8 cellular contexts compared by ENCODE assay signal in the genomic region with DNA sequence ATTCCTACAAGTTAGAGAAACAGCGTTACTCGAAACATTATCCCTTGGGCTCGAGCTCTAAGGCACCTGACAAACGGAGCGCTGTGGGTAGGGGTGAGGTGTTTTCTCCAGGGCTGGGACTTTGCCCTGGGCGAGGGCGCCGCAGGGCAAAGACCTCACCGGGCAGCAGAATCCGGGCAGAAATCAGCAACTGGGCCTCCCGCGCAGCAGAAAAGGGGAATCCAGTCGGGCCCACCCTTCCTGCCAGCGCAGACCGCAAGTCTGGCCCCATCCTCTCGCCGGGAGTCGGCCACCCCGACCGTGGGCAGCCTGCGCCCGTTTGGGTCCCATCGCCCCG. TPM values are rescaled to one million over a fixed set of nuclear protein-coding genes. Genes with fewer than 3 reads are reported as not detected.
DNase-seq lines count a peak whose midpoint lies in the region; ATAC-seq and TF ChIP-seq lines count a peak whose summit lies in the region.

No MANE protein-coding gene starts in this region.

- intact Hi-C loops in uterus (cut with DNase I; ENCODE audit: low total_unique reads): no loop called here

- H3K27ac ChIP-seq in mesodermal cell (ENCODE audit: low read depth, low read length, severe bottlenecking) (no peak overlapping the region), uterus (no peak overlapping the region)

- peaks cover 16% of the 10 kb centered on the region for H3K4me1 ChIP-seq in mesodermal cell (ENCODE audit: control insufficient read depth, insufficient read depth, low read length, poor library complexity, severe bottlenecking)
- no peaks in the 10 kb centered on the region for H3K4me1 ChIP-seq in uterus

- H3K27me3 Mint-ChIP-seq in central memory CD8-positive, alpha-beta T cell: no peaks in the 10 kb centered on the region

- no peaks in the 10 kb centered on the region for H3K9me3 Mint-ChIP-seq in central memory CD8-positive, alpha-beta T cell

- H3K27ac Mint-ChIP-seq in central memory CD8-positive, alpha-beta T cell (ENCODE audit: low read depth): peak overlapping the region; percentile 66

- H3K4me3 Mint-ChIP-seq in central memory CD8-positive, alpha-beta T cell: peak overlapping the region; percentile 81

- H3K27me3 ChIP-seq in uterus: no peaks in the 10 kb centered on the region

- peak; percentile 14 for DNase-seq in A172 (ENCODE audit: low spot score)
- peak; percentile 4 for DNase-seq in GM03348 (ENCODE audit: low spot score)
- peak; percentile 69 for DNase-seq in NCI-H69 (lab: John Stamatoyannopoulos, UW)
- DNase-seq in central memory CD8-positive, alpha-beta T cell (ENCODE audit: low spot score in 2 of 2): peak in 1 of 2 donors; percentile 16
- DNase-seq in uterus: no peak
- DNase-seq in NCI-H1436 treated with DMSO at 0.1 percent for 48 hours (lab: John Stamatoyannopoulos, UW): no peak
- no peak for DNase-seq in NCI-H128 (lab: John Stamatoyannopoulos, UW; ENCODE audit: unreplicated experiment)

- no peak for TF ChIP-seq POLR2A in uterus (IDR thresholded peaks at IDR 0.05)

- H3K9me3 ChIP-seq in mesodermal cell (ENCODE audit: control insufficient read depth, low read length) (no peaks in the 10 kb centered on the region), uterus (no peaks in the 10 kb centered on the region)

- peaks cover 14% of the 10 kb centered on the region for H3K36me3 Mint-ChIP-seq in central memory CD8-positive, alpha-beta T cell (ENCODE audit: insufficient read depth)

- TF ChIP-seq CTCF in uterus (IDR thresholded peaks at IDR 0.05): no peak

- 1% methylated on average over 14 to 17 of the region's 24 CpGs for WGBS in mesodermal cell (ENCODE audit: insufficient coverage in 2 of 2), 2 experiments

- H3K4me3 ChIP-seq in mesodermal cell (ENCODE audit: extremely low read depth, insufficient read depth, low read length, poor library complexity, severe bottlenecking) (peak overlapping the region; percentile 70), uterus (peak overlapping the region; percentile 93 to 99)

- peaks cover 17% of the 10 kb centered on the region for H3K4me1 Mint-ChIP-seq in central memory CD8-positive, alpha-beta T cell

- H3K36me3 ChIP-seq in mesodermal cell (ENCODE audit: control insufficient read depth, insufficient read depth, low read length) (peaks cover 20% of the 10 kb centered on the region), uterus (no peaks in the 10 kb centered on the region)

- no peak for ATAC-seq in central memory CD8-positive, alpha-beta T cell (replicated peaks; ENCODE audit: extremely low read depth, poor library complexity, severe bottlenecking)

RNA-seq across cellular contexts. Expression of a gene that starts 0.4 kb away (rescaled TPM):
- total RNA-seq in A172 (2014; rRNA removed; shearing (Covaris generic)): 16.1 and 21.4 TPM in 2 replicates
- 11.0 TPM for polyA plus RNA-seq in mesodermal cell (2013, experiment 1 of 2)
- 13.8 TPM for polyA plus RNA-seq in mesodermal cell (2013, experiment 2 of 2)
- 10 to 100 TPM in 3 of 4 donors, 1 to 10 TPM in 1; 6.4 to 34.3 (median 16.3) TPM for total RNA-seq in uterus

RNA-seq across cellular contexts. Expression of a gene that starts 0.8 kb away (rescaled TPM):
- total RNA-seq in A172 (2014; rRNA removed; shearing (Covaris generic)): 147 and 155 TPM in 2 replicates
- 32.0 TPM for polyA plus RNA-seq in mesodermal cell (2013, experiment 1 of 2)
- 37.7 TPM for polyA plus RNA-seq in mesodermal cell (2013, experiment 2 of 2)
- total RNA-seq in uterus: 10 to 100 TPM in 1 of 4 donors, 1 to 10 TPM in 3; 1.8 to 39.6 (median 4.7) TPM

Comparison
In these comparisons a context has a peak if more than half of its experiments do, and no peak if none do; other contexts are left out.
1. DNase-seq: peak in A172 (single experiment), GM03348 (single experiment) and NCI-H69 (single experiment); none in uterus (0 of 2), NCI-H1436 treated with DMSO at 0.1 percent for 48 hours (single experiment) and NCI-H128 (single experiment).